20 cellular contexts compared by ENCODE assay signal in genomic region chr14:33580221-33580749, GRCh38.
DNase-seq lines count a peak whose midpoint lies in the region; ATAC-seq, FAIRE-seq and TF ChIP-seq lines count a peak whose summit lies in the region.
"Had no signal": no experiment of that assay in that cellular context is flagged by ENCODE, and none has a peak within 500 bp of the region (broad histone marks: within the 10 kb centered on the region; RNA-seq: fewer than 3 reads in every experiment).

No MANE protein-coding gene starts in this region.

- TF ChIP-seq CTCF in GM12878 (IDR thresholded peaks at IDR 0.05 in 2 of 3, conservative IDR thresholded peaks at IDR 0.05 in 1 of 3; ENCODE audit: control insufficient read depth in 2 of 3, extremely low read depth in 1 of 3, insufficient read depth in 1 of 3, low read depth in 3 of 3, low read length in 3 of 3) (no peak), nephron (IDR thresholded peaks at IDR 0.05; ENCODE audit: unreplicated experiment in 3 of 3) (no peak), transverse colon (IDR thresholded peaks at IDR 0.05) (no peak), uterus (IDR thresholded peaks at IDR 0.05) (no peak)

- H3K4me3 Mint-ChIP-seq in nephron: no peak overlapping the region
- H3K4me3 Mint-ChIP-seq: B cell; CD4-positive, CD25-positive, alpha-beta regulatory T cell; CD8-positive, alpha-beta T cell; GM23338; H9 had no signal

- H3K4me3 ChIP-seq in GM12878 (no peak overlapping the region), transverse colon (no peak overlapping the region), uterus (no peak overlapping the region)
- H3K4me3 ChIP-seq: BLaER1, GM23338 had no signal

- intact Hi-C loops in GM12878 (cut with micrococcal nuclease; ENCODE audit: unreplicated experiment): no loop called here
- intact Hi-C loops in left colon (cut with DNase I, micrococcal nuclease): no loop called here
- intact Hi-C loops in transverse colon (cut with DNase I; ENCODE audit: low total_unique reads): no loop called here
- intact Hi-C loops in uterus (cut with DNase I; ENCODE audit: low total_unique reads): no loop called here

- H4K20me1 ChIP-seq in GM12878 (ENCODE audit: control insufficient read depth, insufficient read depth): no peaks in the 10 kb centered on the region
- H4K20me1 ChIP-seq: BLaER1 had no signal

- in situ Hi-C loops in GM12878 (cut with MboI) (no loop called here), transverse colon (cut with MboI; ENCODE audit: low pct_ligation_motif_present in 1 of 4, low pct_unique_long_range_greater_than_20kb in 1 of 4, low sequenced_read_pairs in 3 of 4) (no loop called here)

- RAD21 ChIA-PET in GM12878 (lab: Charles Lee; ENCODE audit: unreplicated experiment): interaction anchor here (0.7 to 1.7 kb wide), 11 partner anchors 9 to 101 kb away, joined by 3 to 6 read pairs (median 4); no protein-coding TSS in a partner anchor

- TF ChIP-seq EP300 in GM12878 (IDR thresholded peaks at IDR 0.05; ENCODE audit: borderline replicate concordance in 1 of 2, control insufficient read depth in 1 of 2, low read depth in 2 of 2, low read length in 2 of 2) (no peak), transverse colon (IDR thresholded peaks at IDR 0.05; ENCODE audit: low read depth) (no peak)

- H3K36me3 Mint-ChIP-seq in nephron (ENCODE audit: low read depth): no peaks in the 10 kb centered on the region
- H3K36me3 Mint-ChIP-seq: CD4-positive, CD25-positive, alpha-beta regulatory T cell; CD8-positive, alpha-beta T cell had no signal

- H3K9me3 Mint-ChIP-seq in nephron: no peaks in the 10 kb centered on the region
- H3K9me3 Mint-ChIP-seq: GM23338, H9 had no signal

- no peak for FAIRE-seq in GM12878 (lab: Jason Lieb, UNC)
- FAIRE-seq: A204.1, G401.6 had no signal

- SMC1A ChIA-PET in GM12878 (lab: Charles Lee; ENCODE audit: uncharacterized antibody, unreplicated experiment): interaction anchor here (0.6 to 9.5 kb wide), 15 partner anchors 9 to 92 kb away, joined by 3 to 93 read pairs (median 4); no protein-coding TSS in a partner anchor

- H3K4me1 ChIP-seq in GM12878 (ENCODE audit: control insufficient read depth, insufficient read depth, low read length) (no peaks in the 10 kb centered on the region), transverse colon (peaks cover 0 to 30% (median 13%) of the 10 kb centered on the region in 4 donors), uterus (no peaks in the 10 kb centered on the region)
- H3K4me1 ChIP-seq: BLaER1 had no signal

- H3K4me1 Mint-ChIP-seq in nephron: peaks cover 7% of the 10 kb centered on the region
- H3K4me1 Mint-ChIP-seq: B cell; CD4-positive, CD25-positive, alpha-beta regulatory T cell had no signal

- H3K36me3 ChIP-seq in GM12878 (ENCODE audit: control insufficient read depth in 2 of 2, insufficient read depth in 2 of 2, low read length in 1 of 2) (no peaks in the 10 kb centered on the region), transverse colon (no peaks in the 10 kb centered on the region), uterus (no peaks in the 10 kb centered on the region)
- H3K36me3 ChIP-seq: BLaER1 had no signal

- TF ChIP-seq POLR2A in GM12878 (IDR thresholded peaks at IDR 0.05; ENCODE audit: low read depth, low read length): no peak
- TF ChIP-seq POLR2A in transverse colon (IDR thresholded peaks at IDR 0.05): no peak
- no peak for TF ChIP-seq POLR2A in uterus (IDR thresholded peaks at IDR 0.05)

- BruUV-seq in GM12878 (replicated peaks; lab: Mats Ljungman, UMichigan): no TSS peak

- peak overlapping the region in 2 of 3 experiments; percentile 36 to 56 for H3K27ac Mint-ChIP-seq in nephron
- H3K27ac Mint-ChIP-seq: B cell; CD4-positive, CD25-positive, alpha-beta regulatory T cell; CD8-positive, alpha-beta T cell; GM23338; H9 had no signal

- H3K27me3 ChIP-seq in GM12878 (replicated peaks in 1 of 2; ENCODE audit: control insufficient read depth in 2 of 2, insufficient read depth in 2 of 2, low read length in 1 of 2) (no peaks in the 10 kb centered on the region), transverse colon (no peaks in the 10 kb centered on the region), uterus (no peaks in the 10 kb centered on the region)
- H3K27me3 ChIP-seq: BLaER1 had no signal

- 28% methylated on average over 9 of the region's 9 CpGs for WGBS in GM12878 (ENCODE audit: insufficient coverage, insufficient replicate concordance, low lambda C conversion rate, missing lambda C conversion rate)
- WGBS in transverse colon (ENCODE audit: low coverage in 1 of 2), 2 donors: 40 to 62% methylated on average over 9 of the region's 9 CpGs

- no peaks in the 10 kb centered on the region for H3K79me2 ChIP-seq in GM12878 (ENCODE audit: control insufficient read depth, insufficient read depth, low read length)

- TF ChIP-seq RAD21 in GM12878 (IDR thresholded peaks at IDR 0.05; ENCODE audit: insufficient read depth, low read depth, low read length): no peak

- CTCF ChIA-PET in GM12878 (lab: Yijun Ruan, JAX): interaction anchor here (0.6 to 2.3 kb wide), 8 partner anchors 8 to 92 kb away, joined by 3 to 12 read pairs (median 3); no protein-coding TSS in a partner anchor

- H3K9me3 ChIP-seq in GM12878 (replicated peaks; ENCODE audit: control insufficient read depth, insufficient read depth, low read length) (no peaks in the 10 kb centered on the region), transverse colon (no peaks in the 10 kb centered on the region), uterus (no peaks in the 10 kb centered on the region)
- H3K9me3 ChIP-seq: BLaER1 had no signal

- H3K27me3 Mint-ChIP-seq in nephron (ENCODE audit: low read depth): no peaks in the 10 kb centered on the region
- H3K27me3 Mint-ChIP-seq: B cell; CD4-positive, CD25-positive, alpha-beta regulatory T cell had no signal

- H3K4me2 ChIP-seq in GM12878 (ENCODE audit: control insufficient read depth, insufficient read depth): no peak overlapping the region
- H3K4me2 ChIP-seq: BLaER1, GM23338 had no signal

- DNase-seq in GM12878 (ENCODE audit: low read depth, low spot score): no peak
- DNase-seq in left colon: peak; percentile 12 to 58
- peak; percentile 28 for DNase-seq in transverse colon
- no peak for DNase-seq in uterus
- DNase-seq in foreskin melanocyte: no peak
- DNase-seq: CD4-positive, CD25-positive, alpha-beta regulatory T cell; CD8-positive, alpha-beta T cell; DMS153; DND-41; H9 had no signal

- H3K27ac ChIP-seq in GM12878 (ENCODE audit: control insufficient read depth, insufficient read depth): no peak overlapping the region
- H3K27ac ChIP-seq in transverse colon: no peak overlapping the region
- H3K27ac ChIP-seq in uterus: no peak overlapping the region
- H3K27ac ChIP-seq: 22Rv1, BLaER1, C4-2B had no signal

- no peak overlapping the region for H2AFZ ChIP-seq in GM12878 (ENCODE audit: control insufficient read depth, low read depth, low read length)
- H2AFZ ChIP-seq: GM23338 had no signal

- ATAC-seq in GM12878 (peak; percentile 45; the same call in 1 of the 3 replicates), left colon (peak; percentile 58), GM18907 (IDR thresholded peaks at IDR 0.05; ENCODE audit: unreplicated experiment) (no peak)
- ATAC-seq: CD8-positive, alpha-beta T cell; GM23338; HCT116 had no signal

- H3K9ac ChIP-seq in GM12878 (ENCODE audit: control insufficient read depth, insufficient read depth, low read length): no peak overlapping the region
- H3K9ac ChIP-seq: BLaER1 had no signal

- POLR2A ChIA-PET in GM12878 (lab: Charles Lee): interaction anchor here (0.5 to 1.2 kb wide), 3 partner anchors 17 to 248 kb away, joined by 3 read pairs; no protein-coding TSS in a partner anchor

TF ChIP-seq in GM12878, 131 proteins besides CTCF, POLR2A, EP300 and RAD21 (continues in another document):
- no peak for TF ChIP-seq YY1 (IDR thresholded peaks at IDR 0.05; ENCODE audit: low read depth, low read length)
- no peak for TF ChIP-seq NFYA (IDR thresholded peaks at IDR 0.05; ENCODE audit: borderline replicate concordance, low read depth, low read length)
- no peak for TF ChIP-seq E2F8 (IDR thresholded peaks at IDR 0.05; ENCODE audit: low read depth, partially characterized antibody)
- no peak for TF ChIP-seq ZBTB4 (CRISPR knock-in tag; IDR thresholded peaks at IDR 0.05)

Comparison
In these comparisons a context has a peak if more than half of its experiments do, and no peak if none do; other contexts are left out.
1. DNase-seq: peak in left colon (2 of 2) and transverse colon (single experiment); none in GM12878 (single experiment), uterus (0 of 2) and foreskin melanocyte (single experiment).